In genomic region chr2:165008916-165009315, GRCh38 we compare ENCODE assay signal across 1 cellular context.
TF ChIP-seq lines count a peak whose summit lies in the region.

No MANE protein-coding gene starts in this region.

TF ChIP-seq in IMR-90, 13 proteins besides CTCF, POLR2A, EP300 and RAD21 (continued from another document):
- peak; percentile 59; the same call in 1 of the 2 replicates for TF ChIP-seq CEBPB (IDR thresholded peaks at IDR 0.05; ENCODE audit: low read depth, low read length)
